19 cellular contexts compared by ENCODE assay signal in genomic region chr2:200242553-200242952, GRCh38.
"Had no signal": no experiment of that assay in that cellular context is flagged by ENCODE, and none has a peak within 500 bp of the region (broad histone marks: within the 10 kb centered on the region; RNA-seq: fewer than 3 reads in every experiment).

No MANE protein-coding gene starts in this region.

- H3K9me3 Mint-ChIP-seq: effector memory CD8-positive, alpha-beta T cell; memory B cell; natural killer cell treated with Interleukin-12 subunit alpha and Interleukin-12 subunit beta and Interleukin-15 and Interleukin-18, amount 100 ng/mL, for 72 hours; neural progenitor cell; stimulated activated memory B cell treated with anti-CD40 and anti-IgM and Interleukin-4, amounts not matched to agents 10 μg/mL and 1 μg/mL and 100 μg/mL, for 72 hours had no signal

- H3K4me3 Mint-ChIP-seq: effector memory CD8-positive, alpha-beta T cell; memory B cell; naive B cell; natural killer cell treated with Interleukin-12 subunit alpha and Interleukin-12 subunit beta and Interleukin-15 and Interleukin-18, amount 100 ng/mL, for 72 hours; neural progenitor cell; stimulated activated memory B cell treated with anti-CD40 and anti-IgM and Interleukin-4, amounts not matched to agents 10 μg/mL and 1 μg/mL and 100 μg/mL, for 72 hours had no signal

- H3K27ac Mint-ChIP-seq: effector memory CD8-positive, alpha-beta T cell; memory B cell; naive B cell; natural killer cell treated with Interleukin-12 subunit alpha and Interleukin-12 subunit beta and Interleukin-15 and Interleukin-18, amount 100 ng/mL, for 72 hours; neural progenitor cell; progenitor cell of endocrine pancreas; stimulated activated memory B cell treated with anti-CD40 and anti-IgM and Interleukin-4, amounts not matched to agents 10 μg/mL and 1 μg/mL and 100 μg/mL, for 72 hours had no signal

- H3K36me3 Mint-ChIP-seq: memory B cell; natural killer cell treated with Interleukin-12 subunit alpha and Interleukin-12 subunit beta and Interleukin-15 and Interleukin-18, amount 100 ng/mL, for 72 hours; neural progenitor cell; stimulated activated memory B cell treated with anti-CD40 and anti-IgM and Interleukin-4, amounts not matched to agents 10 μg/mL and 1 μg/mL and 100 μg/mL, for 72 hours had no signal

- DNase-seq: cortex of kidney; effector memory CD8-positive, alpha-beta T cell; gastrocnemius medialis; head of caudate nucleus; kidney; mucosa of descending colon; naive B cell; stimulated activated CD4-positive, alpha-beta T cell treated with anti-CD3 and anti-CD28 coated beads, Interleukin-2, amount 100 ng/mL, for 24 hours; stimulated activated CD4-positive, alpha-beta T cell treated with anti-CD3 and anti-CD28 coated beads, Interleukin-4, amount 100 ng/mL, for 4 hours; stimulated activated naive CD8-positive, alpha-beta T cell treated with anti-CD3 and anti-CD28 coated beads, Interleukin-15, Interleukin-2, amounts not matched to agents 100 U/mL and 50 U/mL, for 24 hours; substantia nigra; testis; tibial artery; upper lobe of left lung had no signal

- H3K27me3 Mint-ChIP-seq: progenitor cell of endocrine pancreas; stimulated activated memory B cell treated with anti-CD40 and anti-IgM and Interleukin-4, amounts not matched to agents 10 μg/mL and 1 μg/mL and 100 μg/mL, for 72 hours had no signal

- H3K4me1 Mint-ChIP-seq: memory B cell; naive B cell; stimulated activated memory B cell treated with anti-CD40 and anti-IgM and Interleukin-4, amounts not matched to agents 10 μg/mL and 1 μg/mL and 100 μg/mL, for 72 hours had no signal
